Comparison of ENCODE assay signal across 13 cellular contexts in the genomic region with DNA sequence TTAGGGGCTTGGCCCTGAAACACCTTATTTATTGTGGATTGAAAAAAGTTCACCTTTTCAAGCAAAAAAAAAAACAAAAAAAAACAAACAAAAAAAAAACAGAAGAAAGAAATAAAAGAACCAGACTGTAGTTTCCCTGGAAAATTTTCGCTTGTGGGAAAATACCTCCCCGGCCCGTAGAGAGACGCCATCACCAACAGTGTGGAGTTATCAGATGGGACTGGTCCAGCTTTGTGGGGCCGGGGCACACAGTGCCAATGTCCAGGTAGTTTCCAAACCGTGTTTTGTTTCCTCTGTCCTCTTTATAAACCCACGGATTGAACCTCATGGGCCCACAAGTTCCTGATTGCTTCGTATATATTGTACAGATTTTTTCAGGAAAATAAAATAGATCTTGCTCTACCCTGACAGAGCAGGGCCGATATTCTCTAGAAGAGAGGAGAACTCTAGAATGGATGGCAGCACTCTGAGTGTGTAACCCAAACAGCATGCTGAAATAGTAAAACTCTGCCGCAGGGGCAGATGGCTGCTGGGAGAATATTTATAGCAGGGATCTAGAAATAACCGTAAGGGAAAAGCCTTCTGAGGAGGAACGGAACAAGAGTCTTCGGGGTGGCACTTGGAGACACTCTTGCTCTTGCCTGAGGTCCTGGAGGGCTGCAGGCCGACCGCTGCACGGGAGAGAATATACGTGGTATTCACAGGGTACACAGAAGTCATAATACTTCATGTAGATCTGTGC.
"Had no signal": no experiment of that assay in that cellular context is flagged by ENCODE, and none has a peak within 500 bp of the region (broad histone marks: within the 10 kb centered on the region; RNA-seq: fewer than 3 reads in every experiment).

No MANE protein-coding gene starts in this region.

- H3K4me3 Mint-ChIP-seq: natural killer cell treated with Interleukin-12 subunit alpha and Interleukin-12 subunit beta and Interleukin-15 and Interleukin-18, amount 100 ng/mL, for 72 hours had no signal

- ATAC-seq: esophagus mucosa, left colon, mucosa of descending colon had no signal

- H3K36me3 Mint-ChIP-seq: natural killer cell treated with Interleukin-12 subunit alpha and Interleukin-12 subunit beta and Interleukin-15 and Interleukin-18, amount 100 ng/mL, for 72 hours had no signal

- DNase-seq: activated CD4-positive, alpha-beta T cell treated with anti-CD3 and anti-CD28 coated beads for 4 hours; activated CD8-positive, alpha-beta memory T cell treated with anti-CD3 and anti-CD28 coated beads for 24 hours; activated naive CD4-positive, alpha-beta T cell treated with anti-CD3 and anti-CD28 coated beads, Interleukin-2, amount 50 U/mL, for 16 hours; cerebellar nuclear complex; glutamatergic neuron; left colon; mucosa of descending colon; stimulated activated CD4-positive, alpha-beta T cell treated with anti-CD3 and anti-CD28 coated beads, Interleukin-4, amount 100 ng/mL, for 4 hours; WERI-Rb-1 had no signal

- H3K27ac Mint-ChIP-seq: activated T-helper 2 cell treated with anti-CD3 and anti-CD28 coated beads, Interferon-gamma antibody, Interleukin-2, Interleukin-4, amounts not matched to agents 10 μg/mL and 5 μg/mL and 100 μg/mL, durations not matched to agents 14 hours and 24 hours and 36 hours; natural killer cell treated with Interleukin-12 subunit alpha and Interleukin-12 subunit beta and Interleukin-15 and Interleukin-18, amount 100 ng/mL, for 72 hours had no signal

- H3K9me3 ChIP-seq: mucosa of descending colon, stomach had no signal
